20 cellular contexts compared by ENCODE assay signal in the genomic region with DNA sequence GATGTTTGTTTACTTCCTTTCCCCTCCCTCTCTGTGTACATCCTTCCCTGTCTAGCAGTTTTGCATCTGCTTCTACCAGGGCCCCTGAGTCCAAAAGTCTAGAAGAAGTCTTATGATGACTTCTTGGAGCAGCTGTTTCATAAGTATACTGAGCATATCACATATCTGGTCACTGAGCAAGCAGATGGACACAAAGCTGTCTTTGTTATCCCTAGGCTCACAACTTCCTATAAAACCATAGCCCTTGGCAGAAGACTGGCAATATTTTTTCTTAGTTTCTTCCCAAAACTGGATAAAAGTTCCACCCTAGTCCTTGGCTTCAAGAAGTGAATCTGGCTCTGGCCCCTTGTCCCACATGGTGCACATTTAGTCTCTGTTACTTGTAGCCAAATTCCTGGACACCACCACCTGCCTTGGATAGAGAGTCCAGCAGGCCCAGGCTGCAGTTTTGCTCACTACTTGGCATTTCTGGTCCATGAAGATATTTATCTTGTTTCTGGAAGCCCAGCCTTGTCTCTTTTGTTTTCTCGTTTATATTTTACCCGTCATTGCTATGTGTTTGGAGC. TPM values are rescaled to one million over a fixed set of nuclear protein-coding genes. Genes with fewer than 3 reads are reported as not detected.
DNase-seq lines count a peak whose midpoint lies in the region; ATAC-seq and TF ChIP-seq lines count a peak whose summit lies in the region.
"Had no signal": no experiment of that assay in that cellular context is flagged by ENCODE, and none has a peak within 500 bp of the region (broad histone marks: within the 10 kb centered on the region; RNA-seq: fewer than 3 reads in every experiment).

No MANE protein-coding gene starts in this region.

- H3K27ac ChIP-seq in mammary epithelial cell (ENCODE audit: insufficient read depth, low read depth, low read length) (no peak overlapping the region), IMR-90 (ENCODE audit: insufficient read depth, low read length) (no peak overlapping the region), aorta (ENCODE audit: low read depth in 1 of 2, low read length in 2 of 2) (no peak overlapping the region)
- H3K27ac ChIP-seq: BLaER1 treated with 17β-estradiol and CSF1 and Interleukin-3, amounts not matched to agents 10 nM and 100 nM; Peyer's patch had no signal

- no peak overlapping the region for H3K4me3 Mint-ChIP-seq in MCF 10A (ENCODE audit: unreplicated experiment)
- H3K4me3 Mint-ChIP-seq: CD8-positive, alpha-beta memory T cell; H9 had no signal

- H3K27me3 Mint-ChIP-seq in MCF 10A (ENCODE audit: insufficient read depth, unreplicated experiment), result no peaks in the 10 kb centered on the region
- H3K27me3 Mint-ChIP-seq: CD8-positive, alpha-beta memory T cell had no signal

- H3K56ac ChIP-seq in IMR-90 (ENCODE audit: extremely low read depth, insufficient read depth, low read length), result no peak overlapping the region

- H4K20me1 ChIP-seq in mammary epithelial cell (ENCODE audit: insufficient read depth, low read length), result no peaks in the 10 kb centered on the region
- H4K20me1 ChIP-seq in IMR-90 (ENCODE audit: insufficient read depth, low read length), result no peaks in the 10 kb centered on the region
- H4K20me1 ChIP-seq: BLaER1 treated with 17β-estradiol and CSF1 and Interleukin-3, amounts not matched to agents 10 nM and 100 nM had no signal

- H3K4me2 ChIP-seq in mammary epithelial cell (ENCODE audit: insufficient read depth, low read depth, low read length), result no peak overlapping the region
- no peak overlapping the region for H3K4me2 ChIP-seq in IMR-90 (ENCODE audit: low read depth, low read length)
- H3K4me2 ChIP-seq: BLaER1 treated with 17β-estradiol and CSF1 and Interleukin-3, amounts not matched to agents 10 nM and 100 nM had no signal

- 30% methylated on average over 2 of the region's 2 CpGs for WGBS in mammary epithelial cell (ENCODE audit: low coverage, missing lambda C conversion rate)
- WGBS in IMR-90 (ENCODE audit: extremely low coverage in 2 of 2, insufficient read length in 1 of 2), 2 experiments, result no CpG with 5 or more reads among the region's 2 CpGs
- 95 to 96% methylated on average over 2 of the region's 2 CpGs for WGBS in aorta, 2 donors

- H3K27me3 ChIP-seq in mammary epithelial cell (ENCODE audit: insufficient read depth, low read length) (no peaks in the 10 kb centered on the region), IMR-90 (ENCODE audit: control insufficient read depth, insufficient read depth, low read length) (no peaks in the 10 kb centered on the region), aorta (ENCODE audit: control insufficient read depth in 1 of 2, insufficient read depth in 2 of 2, low read length in 1 of 2) (no peaks in the 10 kb centered on the region)
- H3K27me3 ChIP-seq: BLaER1 treated with 17β-estradiol and CSF1 and Interleukin-3, amounts not matched to agents 10 nM and 100 nM; Peyer's patch had no signal

- H3K36me3 Mint-ChIP-seq in MCF 10A (ENCODE audit: insufficient read depth, unreplicated experiment), result peaks cover 65% of the 10 kb centered on the region

- H2BK5ac ChIP-seq in IMR-90 (ENCODE audit: low read depth, low read length, poor library complexity, severe bottlenecking), result no peak overlapping the region

- H3K79me2 ChIP-seq in mammary epithelial cell (ENCODE audit: insufficient read depth, low read length), result no peaks in the 10 kb centered on the region

- no peak overlapping the region; a peak in 1 of 4 replicates for H4K8ac ChIP-seq in IMR-90 (ENCODE audit: low read depth in 2 of 2, low read length in 2 of 2)

- intact Hi-C loops in mammary epithelial cell (cut with micrococcal nuclease), result no loop called here
- intact Hi-C loops in MCF 10A (cut with micrococcal nuclease), result no loop called here
- intact Hi-C loops in IMR-90 (cut with micrococcal nuclease), result loop anchor here (2.0 kb wide), 1 partner anchor 15 kb away; no protein-coding TSS in a partner anchor
- intact Hi-C loops in aorta (cut with DNase I), result no loop called here

- H3K36me3 ChIP-seq in mammary epithelial cell (ENCODE audit: insufficient read depth, low read length), result peaks cover 26% of the 10 kb centered on the region
- peaks cover 12% of the 10 kb centered on the region for H3K36me3 ChIP-seq in IMR-90 (ENCODE audit: control insufficient read depth, insufficient read depth, low read length)
- peaks cover 2 to 6% of the 10 kb centered on the region in 2 donors for H3K36me3 ChIP-seq in aorta (ENCODE audit: control insufficient read depth in 1 of 2, insufficient read depth in 2 of 2, low read length in 1 of 2)

- ATAC-seq in IMR-90 (ENCODE audit: low read depth) (no peak), aorta (ENCODE audit: low FRiP score) (no peak), HG02588 (IDR thresholded peaks at IDR 0.05; ENCODE audit: unreplicated experiment) (no peak), GM18517 (IDR thresholded peaks at IDR 0.05; ENCODE audit: unreplicated experiment) (no peak)

- H3K9me1 ChIP-seq in IMR-90 (ENCODE audit: insufficient read depth, low read length), result peaks cover 3% of the 10 kb centered on the region; the same call in 1 of the 2 replicates

- H4K5ac ChIP-seq in IMR-90 (ENCODE audit: low read depth, low read length), result no peak overlapping the region

- H2BK120ac ChIP-seq in IMR-90 (ENCODE audit: low read depth, low read length), result no peak overlapping the region

- no peak overlapping the region for H3K27ac Mint-ChIP-seq in MCF 10A (ENCODE audit: low read depth, unreplicated experiment)
- H3K27ac Mint-ChIP-seq: H9 had no signal

- H2AFZ ChIP-seq in mammary epithelial cell (ENCODE audit: low read depth, low read length) (no peak overlapping the region), IMR-90 (replicated peaks; ENCODE audit: low read length, poor library complexity) (no peak overlapping the region)

- POLR2A ChIA-PET in MCF 10A (lab: Yijun Ruan, JAX), result interaction anchor here (1.1 kb wide), 1 partner anchor 23 kb away, joined by 5 read pairs; a partner anchor contains a TSS
- POLR2A ChIA-PET in IMR-90 (lab: Charles Lee; ENCODE audit: unreplicated experiment), result no interaction called here

- H3K4me1 ChIP-seq in mammary epithelial cell (ENCODE audit: insufficient read depth, low read length) (no peaks in the 10 kb centered on the region), IMR-90 (ENCODE audit: control insufficient read depth, insufficient read depth, low read length) (no peaks in the 10 kb centered on the region), aorta (ENCODE audit: control insufficient read depth in 1 of 2, insufficient read depth in 2 of 2, low read length in 2 of 2) (peaks cover 0 to 4% of the 10 kb centered on the region in 2 donors)
- H3K4me1 ChIP-seq: BLaER1 treated with 17β-estradiol and CSF1 and Interleukin-3, amounts not matched to agents 10 nM and 100 nM; Peyer's patch had no signal

- H3K4me3 ChIP-seq in mammary epithelial cell (replicated peaks in 1 of 3; ENCODE audit: insufficient read depth in 1 of 3, low read depth in 2 of 3, low read length in 3 of 3) (no peak overlapping the region), IMR-90 (ENCODE audit: insufficient read depth, low read depth, low read length) (no peak overlapping the region), aorta (ENCODE audit: low read length in 2 of 2) (no peak overlapping the region)
- H3K4me3 ChIP-seq: BLaER1 treated with 17β-estradiol and CSF1 and Interleukin-3, amounts not matched to agents 10 nM and 100 nM; Peyer's patch had no signal

- H3K9ac ChIP-seq in mammary epithelial cell (ENCODE audit: insufficient read depth, low read length), result no peak overlapping the region
- no peak overlapping the region for H3K9ac ChIP-seq in IMR-90 (ENCODE audit: low read depth, low read length)
- H3K9ac ChIP-seq: BLaER1 treated with 17β-estradiol and CSF1 and Interleukin-3, amounts not matched to agents 10 nM and 100 nM had no signal

- in situ Hi-C loops in mammary epithelial cell (cut with MboI; ENCODE audit: low sequenced_read_pairs in 2 of 2), result no loop called here
- in situ Hi-C loops in IMR-90 (cut with MboI; ENCODE audit: low sequenced_read_pairs), result no loop called here

- H3K4me1 Mint-ChIP-seq in MCF 10A (ENCODE audit: insufficient read depth, unreplicated experiment), result no peaks in the 10 kb centered on the region
- H3K4me1 Mint-ChIP-seq: H9 had no signal

- no peak for TF ChIP-seq POLR2A in IMR-90 (IDR thresholded peaks at IDR 0.05; ENCODE audit: low read depth, low read length)

- no peak overlapping the region for H2BK15ac ChIP-seq in IMR-90 (ENCODE audit: low read depth, low read length)

- H3K9me3 ChIP-seq in mammary epithelial cell (replicated peaks; ENCODE audit: insufficient read depth, low read length), result no peaks in the 10 kb centered on the region
- H3K9me3 ChIP-seq in IMR-90 (ENCODE audit: control insufficient read depth, insufficient read depth, low read length), result no peaks in the 10 kb centered on the region
- no peaks in the 10 kb centered on the region for H3K9me3 ChIP-seq in aorta (ENCODE audit: control insufficient read depth, low read length)
- H3K9me3 ChIP-seq: BLaER1 treated with 17β-estradiol and CSF1 and Interleukin-3, amounts not matched to agents 10 nM and 100 nM; Peyer's patch had no signal

- H3K14ac ChIP-seq in IMR-90 (replicated peaks; ENCODE audit: low read depth, low read length), result no peak overlapping the region

- H3K9me3 Mint-ChIP-seq in MCF 10A (ENCODE audit: unreplicated experiment), result no peaks in the 10 kb centered on the region
- H3K9me3 Mint-ChIP-seq: CD8-positive, alpha-beta memory T cell had no signal

- H2AK5ac ChIP-seq in IMR-90 (ENCODE audit: low read depth, low read length), result no peak overlapping the region

- H2BK20ac ChIP-seq in IMR-90 (ENCODE audit: low read depth, low read length), result no peak overlapping the region

- H2AK9ac ChIP-seq in IMR-90 (replicated peaks; ENCODE audit: low read depth, low read length, poor library complexity), result no peak overlapping the region

- CTCF ChIA-PET in mammary epithelial cell (lab: Charles Lee; ENCODE audit: low non-redundant PET) (no interaction called here), MCF 10A (lab: Yijun Ruan, JAX) (interaction anchor here (0.8 to 0.9 kb wide), 2 partner anchors 18 to 50 kb away, joined by 4 read pairs; no protein-coding TSS in a partner anchor), IMR-90 (lab: Yijun Ruan, JAX) (no interaction called here)

- BruUV-seq in mammary epithelial cell (replicated peaks; lab: Mats Ljungman, UMichigan), result no TSS peak
- BruUV-seq in MCF 10A (replicated peaks; lab: Mats Ljungman, UMichigan), result no TSS peak
- no TSS peak for BruUV-seq in IMR-90 (replicated peaks; lab: Mats Ljungman, UMichigan)

- DNase-seq in mammary epithelial cell (peak; percentile 52), MCF 10A (ENCODE audit: unreplicated experiment) (no peak), IMR-90 (peak; percentile 45), epidermal melanocyte (ENCODE audit: insufficient read length, low spot score) (peak; percentile 61), pons (ENCODE audit: low spot score) (peak; percentile 32), aorta (no peak)
- DNase-seq: CD8-positive, alpha-beta memory T cell; DMS79 treated with DMSO at 0.1 percent for 48 hours; H9; Kasumi-1; NCI-H1092 treated with DMSO at 0.1 percent for 48 hours; NCI-H146; NCI-H2029 treated with DMSO at 0.1 percent for 48 hours; NCI-H2171; NCI-H526; Peyer's patch; SHP77 treated with DMSO at 0.1 percent for 48 hours had no signal

- peaks cover 0 to 2% of the 10 kb centered on the region in 2 experiments; a peak in 1 of 4 replicates for H3K79me1 ChIP-seq in IMR-90 (ENCODE audit: low read depth in 1 of 2, low read length in 2 of 2)

- H4K91ac ChIP-seq in IMR-90 (ENCODE audit: insufficient read depth, low read depth, low read length), result no peak overlapping the region

- dilution Hi-C loops in mammary epithelial cell (cut with HindIII; ENCODE audit: low sequenced_read_pairs) (no loop called here), IMR-90 (cut with HindIII; ENCODE audit: low sequenced_read_pairs, unreplicated experiment) (no loop called here)

- no peak for TF ChIP-seq RAD21 in IMR-90 (IDR thresholded peaks at IDR 0.05; ENCODE audit: low read length)

- no peak overlapping the region for H3K4ac ChIP-seq in IMR-90 (ENCODE audit: low read depth, low read length)

- no peak overlapping the region for H3K18ac ChIP-seq in IMR-90 (ENCODE audit: low read depth, low read length)

- TF ChIP-seq CTCF in mammary epithelial cell (conservative IDR thresholded peaks at IDR 0.05 in 1 of 2, IDR thresholded peaks at IDR 0.05 in 1 of 2; ENCODE audit: extremely low read depth in 1 of 2, insufficient read depth in 1 of 2, low read depth in 1 of 2, low read length in 2 of 2) (no peak), MCF 10A (IDR thresholded peaks at IDR 0.05; ENCODE audit: unreplicated experiment) (no peak), IMR-90 (conservative IDR thresholded peaks at IDR 0.05; ENCODE audit: low read depth, low read length) (no peak)

- no peak overlapping the region for H3K23ac ChIP-seq in IMR-90 (ENCODE audit: low read depth, low read length)

RNA-seq across cellular contexts. Expression of a gene that starts 22.5 kb away (rescaled TPM):
- total RNA-seq in mammary epithelial cell, result 10 to 100 TPM; 30.2 to 33.2 TPM
- 9.9 TPM for polyA plus RNA-seq in mammary epithelial cell
- polyA minus RNA-seq in mammary epithelial cell, result 9.8 TPM
- 40.9 and 44.6 TPM in 2 replicates for total RNA-seq in MCF 10A (2022)
- 13.3 and 27.2 TPM in 2 replicates for total RNA-seq in IMR-90 (2012; rRNA removed)
- 14.1 and 15.8 TPM in 2 replicates for polyA plus RNA-seq in IMR-90 (2012; rRNA removed)
- 0.35 and 0.88 TPM in 2 replicates for polyA plus RNA-seq in IMR-90 (2012; cell fraction: cytosol; rRNA removed)
- polyA plus RNA-seq in IMR-90 (2012; cell fraction: nucleus; rRNA removed; ENCODE audit: low replicate concordance), result 3.1 and 32.8 TPM in 2 replicates
- 10 to 100 TPM; 36.6 to 56.1 TPM for total RNA-seq in aorta
- 10 to 100 TPM in 1 of 2 donors, 1 to 10 TPM in 1; 4.0 to 59.2 TPM for polyA plus RNA-seq in aorta

Comparison
In these comparisons a context has a peak if more than half of its experiments do, and no peak if none do; other contexts are left out.
1. DNase-seq: peak in mammary epithelial cell (single experiment), IMR-90 (single experiment), epidermal melanocyte (single experiment) and pons (single experiment); none in MCF 10A (single experiment) and aorta (0 of 2).